ENCODE assay signal across 20 cellular contexts in the genomic region with DNA sequence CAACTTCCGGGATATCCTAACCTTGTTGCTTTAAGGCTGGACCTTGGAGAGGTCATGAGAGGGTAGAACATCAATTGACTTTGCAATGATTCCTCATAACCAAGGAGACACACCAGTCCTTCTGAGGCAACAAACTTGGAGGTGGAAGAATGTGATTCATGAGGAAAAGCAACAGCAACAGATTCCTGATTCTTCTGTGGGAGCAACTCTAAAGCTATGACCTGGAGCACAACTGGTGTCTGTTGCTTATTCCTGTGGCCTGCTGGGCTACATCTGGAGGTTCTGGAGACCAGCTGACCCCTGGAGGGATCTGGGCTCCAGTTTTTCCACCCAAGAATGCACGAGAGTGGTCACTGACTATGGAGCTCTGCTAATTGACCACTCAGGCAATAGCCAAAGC.
DNase-seq lines count a peak whose midpoint lies in the region; ATAC-seq, FAIRE-seq and TF ChIP-seq lines count a peak whose summit lies in the region.
"Had no signal": no experiment of that assay in that cellular context is flagged by ENCODE, and none has a peak within 500 bp of the region (broad histone marks: within the 10 kb centered on the region; RNA-seq: fewer than 3 reads in every experiment).

No MANE protein-coding gene starts in this region.

- peak; percentile 12 for ATAC-seq in Right ventricle myocardium superior (ENCODE audit: poor library complexity)
- no peak for ATAC-seq in HG03457 (IDR thresholded peaks at IDR 0.05; ENCODE audit: unreplicated experiment)
- ATAC-seq: A549, PC-3 had no signal

- H3K4me3 ChIP-seq in astrocyte (ENCODE audit: insufficient read depth, low read depth, low read length) (no peak overlapping the region), mesenchymal stem cell (ENCODE audit: insufficient read depth in 1 of 2, low read depth in 1 of 2, low read length in 2 of 2) (peak overlapping the region in 1 of 2 experiments; percentile 5), coronary artery (no peak overlapping the region)
- H3K4me3 ChIP-seq: A549, BLaER1, SJCRH30 had no signal

- no peak overlapping the region for H2BK120ac ChIP-seq in mesenchymal stem cell (ENCODE audit: low read depth, low read length)

- no peak overlapping the region for H3K23ac ChIP-seq in mesenchymal stem cell (ENCODE audit: low read length in 2 of 2)

- no peak overlapping the region for H3K4me3 Mint-ChIP-seq in astrocyte (ENCODE audit: unreplicated experiment)
- H3K4me3 Mint-ChIP-seq: CD4-positive, alpha-beta memory T cell had no signal

- H4K20me1 ChIP-seq in astrocyte (ENCODE audit: insufficient read depth, low read length), result no peaks in the 10 kb centered on the region
- H4K20me1 ChIP-seq: BLaER1 had no signal

- H2AFZ ChIP-seq in astrocyte (ENCODE audit: low read depth, low read length) (no peak overlapping the region), mesenchymal stem cell (ENCODE audit: low read depth, low read length) (no peak overlapping the region)

- H3K14ac ChIP-seq in mesenchymal stem cell (ENCODE audit: low read length in 2 of 2), result no peak overlapping the region

- H2AK5ac ChIP-seq in mesenchymal stem cell (ENCODE audit: low read length, severe bottlenecking), result no peak overlapping the region

- peaks cover 6% of the 10 kb centered on the region for H3K36me3 Mint-ChIP-seq in astrocyte (ENCODE audit: low read depth, unreplicated experiment)
- H3K36me3 Mint-ChIP-seq: CD4-positive, alpha-beta memory T cell had no signal

- TF ChIP-seq CTCF in astrocyte (IDR thresholded peaks at IDR 0.05; ENCODE audit: insufficient read depth, low read depth, low read length) (no peak), coronary artery (IDR thresholded peaks at IDR 0.05) (no peak)

- H3K27me3 ChIP-seq in astrocyte (ENCODE audit: insufficient read depth, low read length) (no peaks in the 10 kb centered on the region), mesenchymal stem cell (ENCODE audit: control insufficient read depth in 1 of 2, insufficient read depth in 1 of 2, low read length in 2 of 2) (no peaks in the 10 kb centered on the region)
- H3K27me3 ChIP-seq: BLaER1, SJCRH30 had no signal

- no peak overlapping the region for H3K9ac ChIP-seq in astrocyte (ENCODE audit: low read length)
- peak overlapping the region; percentile 60 for H3K9ac ChIP-seq in mesenchymal stem cell (ENCODE audit: low read length)
- H3K9ac ChIP-seq: BLaER1, KMS-11 had no signal

- H3K27me3 Mint-ChIP-seq in astrocyte (ENCODE audit: low read depth, unreplicated experiment), result no peaks in the 10 kb centered on the region
- H3K27me3 Mint-ChIP-seq: CD4-positive, alpha-beta memory T cell had no signal

- no peak overlapping the region for H3K27ac ChIP-seq in astrocyte (ENCODE audit: low read depth, low read length)
- no peak overlapping the region for H3K27ac ChIP-seq in mesenchymal stem cell (ENCODE audit: low read length, poor library complexity, severe bottlenecking)
- peak overlapping the region in 1 of 2 donors; percentile 71 for H3K27ac ChIP-seq in coronary artery
- H3K27ac ChIP-seq: A549, BLaER1, KMS-11, RWPE1, SJCRH30 had no signal

- no peak overlapping the region for H3K18ac ChIP-seq in mesenchymal stem cell (ENCODE audit: low read depth in 1 of 2, low read length in 2 of 2)

- intact Hi-C loops in Right ventricle myocardium superior (cut with DNase I), result no loop called here

- no peak overlapping the region for H2BK12ac ChIP-seq in mesenchymal stem cell (ENCODE audit: low read length in 2 of 2)

- no peak overlapping the region for H3K27ac Mint-ChIP-seq in astrocyte (ENCODE audit: unreplicated experiment)
- H3K27ac Mint-ChIP-seq: CD4-positive, alpha-beta memory T cell had no signal

- WGBS in mesenchymal stem cell, result 72% methylated on average over 2 of the region's 2 CpGs

- H3K36me3 ChIP-seq in astrocyte (ENCODE audit: insufficient read depth, low read length) (no peaks in the 10 kb centered on the region), mesenchymal stem cell (ENCODE audit: control insufficient read depth in 1 of 2, insufficient read depth in 2 of 2, low read depth in 1 of 2, low read length in 2 of 2) (peaks cover 0 to 4% of the 10 kb centered on the region in 2 experiments)
- H3K36me3 ChIP-seq: BLaER1, SJCRH30 had no signal

- H2BK5ac ChIP-seq in mesenchymal stem cell (ENCODE audit: low read depth, low read length, poor library complexity, severe bottlenecking), result no peak overlapping the region

- H3K9me3 ChIP-seq in astrocyte (ENCODE audit: insufficient read depth, low read depth, low read length) (no peaks in the 10 kb centered on the region), mesenchymal stem cell (ENCODE audit: control insufficient read depth, low read length) (no peaks in the 10 kb centered on the region)
- H3K9me3 ChIP-seq: A549 had no signal

- H3K9me3 Mint-ChIP-seq in astrocyte (ENCODE audit: unreplicated experiment), result peaks cover 3% of the 10 kb centered on the region

- DNase-seq in EL, result peak; percentile 16
- DNase-seq in astrocyte (ENCODE audit: low read depth), result no peak
- no peak for DNase-seq in Right ventricle myocardium superior
- no peak for DNase-seq in mesenchymal stem cell
- no peak for DNase-seq in coronary artery (ENCODE audit: low spot score)
- no peak for DNase-seq in stimulated activated CD4-positive, alpha-beta T cell treated with anti-CD3 and anti-CD28 coated beads, Interleukin-2, amount 100 ng/mL, for 24 hours
- DNase-seq in DMS 273 treated with DMSO at 0.1 percent for 48 hours (lab: John Stamatoyannopoulos, UW), result no peak
- DNase-seq: CD4-positive, alpha-beta memory T cell; DMS53; NCI-H1436; NCI-H1930; NCI-H226; NCI-H524; PC-3; SJCRH30 had no signal

- H3K4me1 ChIP-seq in astrocyte (ENCODE audit: insufficient read depth, low read length) (peaks cover 13% of the 10 kb centered on the region), mesenchymal stem cell (ENCODE audit: control insufficient read depth, insufficient read depth, low read depth, low read length) (no peaks in the 10 kb centered on the region)

- peak; percentile 37 for FAIRE-seq in astrocyte (lab: Jason Lieb, UNC)
- FAIRE-seq: A549 had no signal

- H3K4me2 ChIP-seq in astrocyte (ENCODE audit: low read length) (no peak overlapping the region), mesenchymal stem cell (ENCODE audit: low read length, poor library complexity, severe bottlenecking) (no peak overlapping the region)
- H3K4me2 ChIP-seq: A549, BLaER1, KMS-11 had no signal

- peaks cover 6% of the 10 kb centered on the region for H3K4me1 Mint-ChIP-seq in astrocyte (ENCODE audit: low read depth, unreplicated experiment)
- H3K4me1 Mint-ChIP-seq: CD4-positive, alpha-beta memory T cell had no signal

- no peaks in the 10 kb centered on the region for H3K79me1 ChIP-seq in mesenchymal stem cell (replicated peaks; ENCODE audit: low read length, poor library complexity, severe bottlenecking)

- no peak overlapping the region for H2BK15ac ChIP-seq in mesenchymal stem cell (ENCODE audit: low read depth, poor library complexity, severe bottlenecking)

- H3K4ac ChIP-seq in mesenchymal stem cell (ENCODE audit: low read depth in 1 of 2, low read length in 2 of 2), result no peak overlapping the region

- H4K8ac ChIP-seq in mesenchymal stem cell (ENCODE audit: low read length), result no peak overlapping the region

- no peaks in the 10 kb centered on the region for H3K79me2 ChIP-seq in astrocyte (ENCODE audit: insufficient read depth, low read length)

- no peak overlapping the region for H4K91ac ChIP-seq in mesenchymal stem cell (ENCODE audit: low read length)
